Comparison of ENCODE assay signal across 17 cellular contexts in the genomic region with DNA sequence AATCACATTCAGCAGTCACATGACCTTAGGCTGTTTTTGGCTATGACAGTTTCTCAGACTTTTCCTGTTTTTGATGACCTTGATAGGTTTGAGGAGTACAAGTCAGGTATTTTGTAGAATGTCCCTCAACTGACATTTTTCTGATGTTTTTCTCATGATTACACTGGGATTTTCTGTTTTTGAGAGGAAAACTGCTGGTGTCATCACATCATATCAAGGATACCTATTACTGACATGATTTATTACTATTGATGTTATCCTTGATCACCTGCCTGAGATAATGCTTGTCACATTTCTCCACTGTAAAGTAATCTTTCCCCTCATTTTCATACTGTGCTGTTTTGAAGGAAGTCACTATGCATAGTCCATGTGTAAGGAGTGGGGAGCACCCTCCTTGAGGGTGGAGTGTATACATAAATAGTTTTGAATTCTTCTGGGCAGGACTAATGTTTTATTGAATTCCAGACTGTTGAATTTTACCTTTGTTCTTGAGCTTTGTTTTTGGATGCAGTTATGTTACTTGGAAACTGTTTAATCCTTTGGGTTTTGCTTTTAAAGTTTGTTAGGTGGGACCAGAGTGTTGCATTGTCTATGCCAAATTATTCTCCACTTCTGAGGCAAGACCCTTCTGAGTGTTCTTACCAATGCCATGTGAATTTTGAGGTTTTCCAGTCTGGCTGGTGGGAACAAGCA.
"Had no signal": no experiment of that assay in that cellular context is flagged by ENCODE, and none has a peak within 500 bp of the region (broad histone marks: within the 10 kb centered on the region; RNA-seq: fewer than 3 reads in every experiment).

No MANE protein-coding gene starts in this region.

- H3K36me3 ChIP-seq: heart right ventricle, left lung, sigmoid colon, thyroid gland, uterus had no signal

- H3K9me3 ChIP-seq: sigmoid colon, thyroid gland, uterus had no signal

- H3K27ac ChIP-seq: coronary artery, heart right ventricle, left lung, sigmoid colon, thyroid gland, uterus had no signal

- H3K4me3 ChIP-seq: coronary artery, heart right ventricle, left lung, sigmoid colon, thyroid gland, uterus had no signal

- H3K27me3 ChIP-seq: heart right ventricle, left lung, sigmoid colon, thyroid gland, uterus had no signal

- H3K4me1 ChIP-seq: heart right ventricle, left lung, sigmoid colon, thyroid gland, uterus had no signal

- DNase-seq: activated CD4-positive, alpha-beta T cell treated with anti-CD3 and anti-CD28 coated beads, Interleukin-2, amount 10 ng/mL, durations not matched to agents 24 days and 14 days; activated CD8-positive, alpha-beta T cell treated with anti-CD3 and anti-CD28 coated beads, Interleukin-2, amount 10 ng/mL, durations not matched to agents 7 days and 5 days; activated naive CD4-positive, alpha-beta T cell treated with Interleukin-2 at 50 U/mL for 16 hours; activated naive CD8-positive, alpha-beta T cell treated with anti-CD3 and anti-CD28 coated beads, Interleukin-2, amount 10 ng/mL, durations not matched to agents 7 days and 5 days; activated T-cell treated with anti-CD3 and anti-CD28 coated beads, Interleukin-2, amount 50 U/mL, for 24 hours; erythroblast; heart right ventricle; left lung; midbrain; nucleus accumbens; sigmoid colon; stimulated activated CD4-positive, alpha-beta T cell treated with anti-CD3 and anti-CD28 coated beads, Interleukin-1b, Interleukin-23, amount 100 ng/mL, for 48 hours; stimulated activated CD8-positive, alpha-beta memory T cell treated with anti-CD3 and anti-CD28 coated beads, Interleukin-4, amount 100 ng/mL, for 48 hours; stimulated activated naive CD4-positive, alpha-beta T cell treated with Interleukin-2 at 50 U/mL for 16 hours; thyroid gland; uterus had no signal
